In genomic region chr14:32571995-32572866, GRCh38 we compare ENCODE assay signal across 14 cellular contexts.
DNase-seq lines count a peak whose midpoint lies in the region; ATAC-seq and TF ChIP-seq lines count a peak whose summit lies in the region.
"Had no signal": no experiment of that assay in that cellular context is flagged by ENCODE, and none has a peak within 500 bp of the region (broad histone marks: within the 10 kb centered on the region; RNA-seq: fewer than 3 reads in every experiment).

No MANE protein-coding gene starts in this region.

- peaks cover 7% of the 10 kb centered on the region for H3K4me1 Mint-ChIP-seq in Caco-2 (ENCODE audit: low read depth, unreplicated experiment)
- no peaks in the 10 kb centered on the region for H3K4me1 Mint-ChIP-seq in activated T-cell treated with anti-CD3 and anti-CD28 coated beads, Interleukin-2, amount 50 U/mL, for 24 hours (ENCODE audit: low read depth)
- H3K4me1 Mint-ChIP-seq: activated CD4-positive, alpha-beta T cell treated with anti-CD3 and anti-CD28 coated beads, Interleukin-2, amount 10 ng/mL, durations not matched to agents 7 days and 5 days had no signal

- POLR2A ChIA-PET in Caco-2 (lab: Charles Lee), result no interaction called here

- H3K9me3 ChIP-seq in ectodermal cell (ENCODE audit: control insufficient read depth, low read length) (no peaks in the 10 kb centered on the region), Caco-2 (no peaks in the 10 kb centered on the region)
- H3K9me3 ChIP-seq: uterus had no signal

- CTCF ChIA-PET in Caco-2 (lab: Charles Lee), result no interaction called here

- TF ChIP-seq CTCF in Caco-2 (IDR thresholded peaks at IDR 0.05; ENCODE audit: insufficient read depth in 1 of 2, low read depth in 1 of 2, low read length in 1 of 2, severe bottlenecking in 1 of 2, unreplicated experiment in 1 of 2), result no peak

- peaks cover 8% of the 10 kb centered on the region for H3K27me3 Mint-ChIP-seq in Caco-2 (ENCODE audit: insufficient read depth, unreplicated experiment)
- peaks cover 12% of the 10 kb centered on the region for H3K27me3 Mint-ChIP-seq in activated T-cell treated with anti-CD3 and anti-CD28 coated beads, Interleukin-2, amount 50 U/mL, for 24 hours

- H3K27ac ChIP-seq in ectodermal cell (ENCODE audit: insufficient read depth, low read depth, low read length, poor library complexity, severe bottlenecking), result peak overlapping the region; percentile 4
- H3K27ac ChIP-seq: uterus had no signal

- BruUV-seq in Caco-2 (replicated peaks; lab: Mats Ljungman, UMichigan), result no TSS peak

- H3K4me3 Mint-ChIP-seq in Caco-2 (ENCODE audit: unreplicated experiment), result no peak overlapping the region
- H3K4me3 Mint-ChIP-seq in activated T-cell treated with anti-CD3 and anti-CD28 coated beads, Interleukin-2, amount 50 U/mL, for 24 hours, result no peak overlapping the region
- H3K4me3 Mint-ChIP-seq: activated CD4-positive, alpha-beta T cell treated with anti-CD3 and anti-CD28 coated beads, Interleukin-2, amount 10 ng/mL, durations not matched to agents 7 days and 5 days had no signal

- ATAC-seq in GM18511 (IDR thresholded peaks at IDR 0.05; ENCODE audit: unreplicated experiment) (peak; percentile 65), GM21381 (IDR thresholded peaks at IDR 0.05; ENCODE audit: unreplicated experiment) (peak; percentile 45), HG03060 (IDR thresholded peaks at IDR 0.05; ENCODE audit: low read depth, unreplicated experiment) (peak; percentile 49), HG03342 (IDR thresholded peaks at IDR 0.05; ENCODE audit: unreplicated experiment) (no peak)

- no peaks in the 10 kb centered on the region for H3K36me3 Mint-ChIP-seq in Caco-2 (ENCODE audit: insufficient read depth, unreplicated experiment)
- no peaks in the 10 kb centered on the region for H3K36me3 Mint-ChIP-seq in activated T-cell treated with anti-CD3 and anti-CD28 coated beads, Interleukin-2, amount 50 U/mL, for 24 hours (ENCODE audit: low read depth)

- 65 to 72% methylated on average over 6 to 7 of the region's 7 CpGs for WGBS in ectodermal cell, 2 experiments

- intact Hi-C loops in Caco-2 (cut with micrococcal nuclease; ENCODE audit: unreplicated experiment), result loop anchor here (10.0 kb wide), 1 partner anchor 1753 kb away; no protein-coding TSS in a partner anchor

- no peak overlapping the region for H3K27ac Mint-ChIP-seq in Caco-2 (ENCODE audit: unreplicated experiment)
- no peak overlapping the region for H3K27ac Mint-ChIP-seq in activated T-cell treated with anti-CD3 and anti-CD28 coated beads, Interleukin-2, amount 50 U/mL, for 24 hours
- H3K27ac Mint-ChIP-seq: activated CD4-positive, alpha-beta T cell treated with anti-CD3 and anti-CD28 coated beads, Interleukin-2, amount 10 ng/mL, durations not matched to agents 7 days and 5 days had no signal

- H3K36me3 ChIP-seq in ectodermal cell (ENCODE audit: control insufficient read depth, insufficient read depth, low read length) (no peaks in the 10 kb centered on the region), Caco-2 (ENCODE audit: control insufficient read depth, insufficient read depth, low read length) (no peaks in the 10 kb centered on the region)
- H3K36me3 ChIP-seq: uterus had no signal

- H3K4me3 ChIP-seq in ectodermal cell (ENCODE audit: insufficient read depth, low read depth, low read length), result no peak overlapping the region
- no peak overlapping the region for H3K4me3 ChIP-seq in Caco-2 (ENCODE audit: low read depth, low read length)
- H3K4me3 ChIP-seq: uterus had no signal

- H3K4me1 ChIP-seq in ectodermal cell (ENCODE audit: control insufficient read depth, insufficient read depth, low read length), result peaks cover 12% of the 10 kb centered on the region
- H3K4me1 ChIP-seq in Caco-2, result peaks cover 19% of the 10 kb centered on the region; the same call in 1 of the 2 replicates
- H3K4me1 ChIP-seq: uterus had no signal

- DNase-seq in Caco-2, result no peak
- no peak for DNase-seq in EL
- no peak for DNase-seq in activated T-cell treated with anti-CD3 and anti-CD28 coated beads, Interleukin-2, amount 50 U/mL, for 24 hours
- DNase-seq: activated CD4-positive, alpha-beta T cell treated with anti-CD3 and anti-CD28 coated beads, Interleukin-2, amount 10 ng/mL, durations not matched to agents 7 days and 5 days; activated naive CD4-positive, alpha-beta T cell treated with Interleukin-2 at 50 U/mL for 16 hours; kidney glomerular epithelial cell; NCI-H146; stimulated activated CD4-positive, alpha-beta T cell treated with anti-CD3 and anti-CD28 coated beads, Interleukin-15, amount 100 ng/mL, for 24 hours; uterus had no signal

- H3K9me3 Mint-ChIP-seq in Caco-2 (ENCODE audit: unreplicated experiment), result no peaks in the 10 kb centered on the region
- no peaks in the 10 kb centered on the region for H3K9me3 Mint-ChIP-seq in activated T-cell treated with anti-CD3 and anti-CD28 coated beads, Interleukin-2, amount 50 U/mL, for 24 hours
- H3K9me3 Mint-ChIP-seq: activated CD4-positive, alpha-beta T cell treated with anti-CD3 and anti-CD28 coated beads, Interleukin-2, amount 10 ng/mL, durations not matched to agents 7 days and 5 days had no signal

- H3K27me3 ChIP-seq in ectodermal cell (ENCODE audit: control insufficient read depth, insufficient read depth, low read length, poor library complexity, severe bottlenecking) (no peaks in the 10 kb centered on the region), Caco-2 (replicated peaks; ENCODE audit: control insufficient read depth, insufficient read depth, low read length) (no peaks in the 10 kb centered on the region)
- H3K27me3 ChIP-seq: uterus had no signal
